ENCODE assay signal across 20 cellular contexts in genomic region chr22:21108379-21109115, GRCh38.
DNase-seq lines count a peak whose midpoint lies in the region; ATAC-seq and TF ChIP-seq lines count a peak whose summit lies in the region.
"Had no signal": no experiment of that assay in that cellular context is flagged by ENCODE, and none has a peak within 500 bp of the region (broad histone marks: within the 10 kb centered on the region; RNA-seq: fewer than 3 reads in every experiment).

No MANE protein-coding gene starts in this region.

- in situ Hi-C loops in GM23248 (cut with MboI), result no loop called here

- no peak for TF ChIP-seq CTCF in 22Rv1 (IDR thresholded peaks at IDR 0.05)
- no peak for TF ChIP-seq CTCF in PC-3 (conservative IDR thresholded peaks at IDR 0.05; ENCODE audit: low read depth, low read length)
- TF ChIP-seq CTCF in upper lobe of left lung (IDR thresholded peaks at IDR 0.05), result no peak

- H3K27me3 ChIP-seq in GM23248 (replicated peaks; ENCODE audit: insufficient read depth) (no peaks in the 10 kb centered on the region), PC-3 (ENCODE audit: low read length) (no peaks in the 10 kb centered on the region), upper lobe of left lung (no peaks in the 10 kb centered on the region)
- H3K27me3 ChIP-seq: SJCRH30 had no signal

- ATAC-seq in PC-3 (no peak), upper lobe of left lung (ENCODE audit: low FRiP score in 2 of 2) (no peak)
- ATAC-seq: GM23338, T-cell had no signal

- no TSS peak for BruUV-seq in PC-3 (replicated peaks; lab: Mats Ljungman, UMichigan)

- TF ChIP-seq EP300 in upper lobe of left lung (IDR thresholded peaks at IDR 0.05), result no peak

- POLR2A ChIA-PET in PC-3 (lab: Charles Lee; ENCODE audit: unreplicated experiment), result no interaction called here

- no peaks in the 10 kb centered on the region for H4K20me1 ChIP-seq in GM23248 (ENCODE audit: insufficient read depth)
- H4K20me1 ChIP-seq in PC-3 (ENCODE audit: low read length), result no peaks in the 10 kb centered on the region

- H3K4me3 ChIP-seq in GM23248 (no peak overlapping the region), PC-3 (ENCODE audit: low read length) (no peak overlapping the region), upper lobe of left lung (no peak overlapping the region)
- H3K4me3 ChIP-seq: GM23338, SJCRH30 had no signal

- 61 to 76% methylated on average over 4 of the region's 4 CpGs for WGBS in GM23248 (ENCODE audit: low coverage in 1 of 2, low lambda C conversion rate in 2 of 2, missing lambda C conversion rate in 2 of 2), 2 experiments
- 73 to 84% methylated on average over 4 of the region's 4 CpGs for WGBS in upper lobe of left lung, 2 donors

- H3F3A ChIP-seq in GM23248 (ENCODE audit: insufficient read depth) (no peaks in the 10 kb centered on the region), PC-3 (ENCODE audit: low read length, unreplicated experiment) (no peaks in the 10 kb centered on the region)

- TF ChIP-seq POLR2A in upper lobe of left lung (IDR thresholded peaks at IDR 0.05), result no peak

- no peaks in the 10 kb centered on the region for H3K4me1 ChIP-seq in GM23248 (ENCODE audit: insufficient read depth)
- H3K4me1 ChIP-seq in PC-3 (ENCODE audit: insufficient read depth, low read length), result peaks cover 10% of the 10 kb centered on the region; the same call in 1 of the 2 replicates
- H3K4me1 ChIP-seq in upper lobe of left lung, result no peaks in the 10 kb centered on the region
- H3K4me1 ChIP-seq: SJCRH30 had no signal

- intact Hi-C loops in PC-3 (cut with micrococcal nuclease), result no loop called here

- no peak overlapping the region for H3K4me2 ChIP-seq in GM23248 (ENCODE audit: unreplicated experiment)
- no peak overlapping the region for H3K4me2 ChIP-seq in PC-3 (ENCODE audit: low read length)
- H3K4me2 ChIP-seq: GM23338 had no signal

- CTCF ChIA-PET in PC-3 (lab: Charles Lee), result no interaction called here

- H2AFZ ChIP-seq in GM23248 (no peak overlapping the region), PC-3 (ENCODE audit: low read length) (no peak overlapping the region)
- H2AFZ ChIP-seq: GM23338 had no signal

- H3K9me2 ChIP-seq in GM23248 (ENCODE audit: insufficient read depth) (no peaks in the 10 kb centered on the region), PC-3 (replicated peaks; ENCODE audit: low read length) (no peaks in the 10 kb centered on the region)

- DNase-seq in GM23248, result peak; percentile 29
- DNase-seq in PC-3, result peak; percentile 13
- DNase-seq in dedifferentiated amniotic fluid mesenchymal stem cell (ENCODE audit: extremely low spot score), result peak; percentile 3
- no peak for DNase-seq in NCI-H1105 (lab: John Stamatoyannopoulos, UW)
- no peak for DNase-seq in NCI-H524 (lab: John Stamatoyannopoulos, UW)
- DNase-seq in upper lobe of left lung, result no peak
- DNase-seq: CD8-positive, alpha-beta memory T cell; DND-41; Kasumi-1; MM.1S; NCI-H1092; NCI-H1436 treated with DMSO at 0.1 percent for 48 hours; NCI-H1930; NCI-H510A treated with DMSO at 0.1 percent for 48 hours; NCI-H774; NK-92 treated with Interleukin-12 subunit alpha and Interleukin-12 subunit beta, amount 100 ng/mL, for 24 hours; SJCRH30; T-cell had no signal

- no peak overlapping the region for H3K9ac ChIP-seq in GM23248
- H3K9ac ChIP-seq in PC-3 (ENCODE audit: low read length), result no peak overlapping the region

- no peaks in the 10 kb centered on the region for H3K79me2 ChIP-seq in GM23248 (ENCODE audit: insufficient read depth)
- no peaks in the 10 kb centered on the region for H3K79me2 ChIP-seq in PC-3 (ENCODE audit: low read length)

- no peaks in the 10 kb centered on the region for H3K36me3 ChIP-seq in GM23248 (ENCODE audit: low read depth)
- H3K36me3 ChIP-seq in PC-3 (ENCODE audit: low read depth, low read length), result no peaks in the 10 kb centered on the region
- H3K36me3 ChIP-seq in upper lobe of left lung, result no peaks in the 10 kb centered on the region
- H3K36me3 ChIP-seq: SJCRH30 had no signal

- no peaks in the 10 kb centered on the region for H3K9me3 ChIP-seq in GM23248 (ENCODE audit: low read depth)
- H3K9me3 ChIP-seq in PC-3 (ENCODE audit: low read length), result no peaks in the 10 kb centered on the region
- no peaks in the 10 kb centered on the region for H3K9me3 ChIP-seq in upper lobe of left lung
- H3K9me3 ChIP-seq: SJCRH30 had no signal

- H3K27ac ChIP-seq in 22Rv1 (peak overlapping the region; percentile 80), GM23248 (no peak overlapping the region), PC-3 (ENCODE audit: low read length) (no peak overlapping the region), upper lobe of left lung (no peak overlapping the region)
- H3K27ac ChIP-seq: SJCRH30 had no signal

Comparison
In these comparisons a context has a peak if more than half of its experiments do, and no peak if none do; other contexts are left out.
1. DNase-seq: peak in GM23248 (single experiment), PC-3 (single experiment) and dedifferentiated amniotic fluid mesenchymal stem cell (single experiment); none in NCI-H1105 (single experiment), NCI-H524 (0 of 2) and upper lobe of left lung (0 of 2).